In genomic region chr17:82696916-82697807, GRCh38 we compare ENCODE assay signal across 6 cellular contexts. TPM values are rescaled to one million over a fixed set of nuclear protein-coding genes. Genes with fewer than 3 reads are reported as not detected.
DNase-seq lines count a peak whose midpoint lies in the region; ATAC-seq and TF ChIP-seq lines count a peak whose summit lies in the region.

No MANE protein-coding gene starts in this region.

- ATAC-seq in stimulated activated naive B cell treated with anti-CD40 and anti-IgM and Interleukin-4, amounts not matched to agents 10 μg/mL and 1 μg/mL and 100 μg/mL, for 72 hours (replicated peaks) = no peak
- no peak for ATAC-seq in GM19463 (IDR thresholded peaks at IDR 0.05; ENCODE audit: unreplicated experiment)

- peaks cover 10% of the 10 kb centered on the region for H3K27me3 Mint-ChIP-seq in T-helper 2 cell treated with Interferon-gamma antibody and Interleukin-4, amounts not matched to agents 5 μg/mL and 100 μg/mL, for 36 hours (ENCODE audit: low read depth)
- H3K27me3 Mint-ChIP-seq in stimulated activated naive B cell treated with anti-CD40 and anti-IgM and Interleukin-4, amounts not matched to agents 10 μg/mL and 1 μg/mL and 100 μg/mL, for 72 hours = peaks cover 9 to 17% of the 10 kb centered on the region in 2 donors

- no peak for DNase-seq in T-helper 2 cell treated with Interferon-gamma antibody and Interleukin-4, amounts not matched to agents 5 μg/mL and 100 μg/mL, for 36 hours (ENCODE audit: low spot score)
- no peak for DNase-seq in T-helper 2 cell
- no peak for DNase-seq in fibroblast of the aortic adventitia (ENCODE audit: low read depth)
- DNase-seq in stimulated activated naive B cell treated with anti-CD40 and anti-IgM and Interleukin-4, amounts not matched to agents 10 μg/mL and 1 μg/mL and 100 μg/mL, for 72 hours = no peak
- no peak for DNase-seq in middle frontal gyrus (ENCODE audit: extremely low spot score, low spot score)

- H3K36me3 Mint-ChIP-seq in T-helper 2 cell treated with Interferon-gamma antibody and Interleukin-4, amounts not matched to agents 5 μg/mL and 100 μg/mL, for 36 hours (ENCODE audit: low read depth) = peaks cover 6% of the 10 kb centered on the region
- H3K36me3 Mint-ChIP-seq in stimulated activated naive B cell treated with anti-CD40 and anti-IgM and Interleukin-4, amounts not matched to agents 10 μg/mL and 1 μg/mL and 100 μg/mL, for 72 hours = peaks cover 13 to 16% of the 10 kb centered on the region in 2 donors

- no peak overlapping the region for H3K27ac Mint-ChIP-seq in T-helper 2 cell treated with Interferon-gamma antibody and Interleukin-4, amounts not matched to agents 5 μg/mL and 100 μg/mL, for 36 hours
- H3K27ac Mint-ChIP-seq in stimulated activated naive B cell treated with anti-CD40 and anti-IgM and Interleukin-4, amounts not matched to agents 10 μg/mL and 1 μg/mL and 100 μg/mL, for 72 hours = peak overlapping the region; percentile 37

- peak overlapping the region; percentile 49 for H3K4me3 Mint-ChIP-seq in T-helper 2 cell treated with Interferon-gamma antibody and Interleukin-4, amounts not matched to agents 5 μg/mL and 100 μg/mL, for 36 hours
- H3K4me3 Mint-ChIP-seq in stimulated activated naive B cell treated with anti-CD40 and anti-IgM and Interleukin-4, amounts not matched to agents 10 μg/mL and 1 μg/mL and 100 μg/mL, for 72 hours = peak overlapping the region; percentile 41 to 78

- H3K4me1 Mint-ChIP-seq in T-helper 2 cell treated with Interferon-gamma antibody and Interleukin-4, amounts not matched to agents 5 μg/mL and 100 μg/mL, for 36 hours (ENCODE audit: low read depth) = peaks cover 2% of the 10 kb centered on the region
- H3K4me1 Mint-ChIP-seq in stimulated activated naive B cell treated with anti-CD40 and anti-IgM and Interleukin-4, amounts not matched to agents 10 μg/mL and 1 μg/mL and 100 μg/mL, for 72 hours = peaks cover 13 to 14% of the 10 kb centered on the region in 2 donors

- peaks cover 17% of the 10 kb centered on the region for H3K9me3 Mint-ChIP-seq in T-helper 2 cell treated with Interferon-gamma antibody and Interleukin-4, amounts not matched to agents 5 μg/mL and 100 μg/mL, for 36 hours
- peaks cover 7 to 9% of the 10 kb centered on the region in 2 donors for H3K9me3 Mint-ChIP-seq in stimulated activated naive B cell treated with anti-CD40 and anti-IgM and Interleukin-4, amounts not matched to agents 10 μg/mL and 1 μg/mL and 100 μg/mL, for 72 hours

- TF ChIP-seq CTCF in fibroblast of the aortic adventitia (IDR thresholded peaks at IDR 0.05; ENCODE audit: insufficient read depth, low read length) = no peak

- H3K4me3 ChIP-seq in fibroblast of the aortic adventitia (ENCODE audit: low read depth, low read length) = peak overlapping the region; percentile 76

RNA-seq across cellular contexts. Expression of gene RAB40B, which starts 1.3 kb away (rescaled TPM):
- 8.4 and 8.5 TPM in 2 replicates for total RNA-seq in fibroblast of the aortic adventitia (ENCODE audit: low replicate concordance)

RNA-seq across cellular contexts. Expression of gene FN3KRP, which starts 19.3 kb away (rescaled TPM):
- 5.6 and 18.7 TPM in 2 replicates for total RNA-seq in fibroblast of the aortic adventitia (ENCODE audit: low replicate concordance)

RNA-seq across cellular contexts. Expression of gene FN3K, which starts 38.3 kb away (rescaled TPM):
- 0.74 and 2.8 TPM in 2 replicates for total RNA-seq in fibroblast of the aortic adventitia (ENCODE audit: low replicate concordance)

RNA-seq across cellular contexts. Expression of gene WDR45B, which starts 48.9 kb away (rescaled TPM):
- total RNA-seq in fibroblast of the aortic adventitia (ENCODE audit: low replicate concordance) = 32.0 and 47.0 TPM in 2 replicates

RNA-seq across cellular contexts. Expression of gene TBCD, which starts 54.7 kb away (rescaled TPM):
- total RNA-seq in fibroblast of the aortic adventitia (ENCODE audit: low replicate concordance) = 39.5 and 80.3 TPM in 2 replicates
